In the genomic region with DNA sequence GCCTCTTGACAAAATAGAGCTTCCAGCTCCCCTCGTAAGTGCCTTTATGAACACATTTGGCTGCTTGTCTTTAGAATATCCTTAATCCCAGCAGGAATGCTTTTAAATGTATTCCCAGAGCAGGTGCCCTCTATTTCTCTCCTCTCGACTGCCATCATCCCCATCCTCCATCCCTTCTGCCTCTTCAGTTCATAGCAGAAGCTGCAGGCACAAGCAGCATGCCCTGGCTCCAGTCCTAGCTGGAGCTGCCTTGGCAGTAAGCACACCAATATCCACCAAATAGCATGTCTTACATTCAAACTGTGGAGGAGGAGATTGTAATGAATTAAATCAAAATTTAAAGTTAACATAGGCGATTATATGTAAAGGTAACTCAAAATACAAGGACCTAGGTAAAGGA, we compare ENCODE assay signal across 14 cellular contexts.
DNase-seq lines count a peak whose midpoint lies in the region; ATAC-seq lines count a peak whose summit lies in the region.
"Had no signal": no experiment of that assay in that cellular context is flagged by ENCODE, and none has a peak within 500 bp of the region (broad histone marks: within the 10 kb centered on the region; RNA-seq: fewer than 3 reads in every experiment).

No MANE protein-coding gene starts in this region.

- H2AFZ ChIP-seq in ACC112 (ENCODE audit: low read length, unreplicated experiment): peak overlapping the region; percentile 7

- H3K9me3 Mint-ChIP-seq in activated CD4-positive, alpha-beta T cell treated with anti-CD3 and anti-CD28 coated beads, Interleukin-2, amount 10 ng/mL, durations not matched to agents 7 days and 5 days: peaks cover 2% of the 10 kb centered on the region

- H3K4me3 ChIP-seq in ACC112 (ENCODE audit: low read depth, low read length): no peak overlapping the region
- H3K4me3 ChIP-seq in HAP-1: no peak overlapping the region
- H3K4me3 ChIP-seq: MG63 had no signal

- CTCF ChIA-PET in activated CD4-positive, alpha-beta T cell treated with anti-CD3 and anti-CD28 coated beads, Interleukin-2, amount 10 ng/mL, durations not matched to agents 7 days and 5 days (lab: Charles Lee): no interaction called here

- no peaks in the 10 kb centered on the region for H3K4me1 ChIP-seq in ACC112 (ENCODE audit: control insufficient read depth, insufficient read depth, low read length, unreplicated experiment)
- H3K4me1 ChIP-seq in HAP-1: peaks cover 4% of the 10 kb centered on the region

- H3K27me3 ChIP-seq in ACC112 (ENCODE audit: insufficient read depth, low read length): no peaks in the 10 kb centered on the region
- no peaks in the 10 kb centered on the region for H3K27me3 ChIP-seq in HAP-1 (ENCODE audit: low read depth)
- H3K27me3 ChIP-seq: MG63 had no signal

- no peaks in the 10 kb centered on the region; the same call in 1 of the 2 replicates for H3K9me3 ChIP-seq in HAP-1
- H3K9me3 ChIP-seq: MG63 had no signal

- no peak overlapping the region for H3K27ac Mint-ChIP-seq in activated CD4-positive, alpha-beta T cell treated with anti-CD3 and anti-CD28 coated beads, Interleukin-2, amount 10 ng/mL, durations not matched to agents 7 days and 5 days

- DNase-seq in NCI-H1092 (lab: John Stamatoyannopoulos, UW) (peak; percentile 17), NCI-H2227 (lab: John Stamatoyannopoulos, UW; ENCODE audit: unreplicated experiment) (peak; percentile 86), cerebellar cortex (ENCODE audit: low spot score) (peak; percentile 91), HAP-1 (ENCODE audit: low spot score in 2 of 2) (no peak), hippocampal formation (lab: John Stamatoyannopoulos, UW) (no peak)
- DNase-seq in activated CD4-positive, alpha-beta T cell treated with anti-CD3 and anti-CD28 coated beads, Interleukin-2, amount 10 ng/mL, durations not matched to agents 7 days and 5 days: no peak
- DNase-seq: Karpas-422, MG63, NCI-H1417 treated with DMSO at 0.1 percent for 48 hours, NCI-H2081 treated with DMSO at 0.1 percent for 48 hours had no signal

- H3K27ac ChIP-seq in ACC112 (ENCODE audit: low read depth, low read length): no peak overlapping the region
- H3K27ac ChIP-seq: C4-2B had no signal

- no peaks in the 10 kb centered on the region for H3K36me3 ChIP-seq in ACC112 (ENCODE audit: insufficient read depth, low read length)
- no peaks in the 10 kb centered on the region for H3K36me3 ChIP-seq in HAP-1 (replicated peaks)
- H3K36me3 ChIP-seq: MG63 had no signal

- in situ Hi-C loops in HAP-1 (cut with MboI; ENCODE audit: low sequenced_read_pairs): no loop called here

- no peaks in the 10 kb centered on the region for H3K27me3 Mint-ChIP-seq in activated CD4-positive, alpha-beta T cell treated with anti-CD3 and anti-CD28 coated beads, Interleukin-2, amount 10 ng/mL, durations not matched to agents 7 days and 5 days

- ATAC-seq in GM19328 (IDR thresholded peaks at IDR 0.05; ENCODE audit: unreplicated experiment): no peak
- ATAC-seq: Panc1 had no signal

- H3K36me3 Mint-ChIP-seq in activated CD4-positive, alpha-beta T cell treated with anti-CD3 and anti-CD28 coated beads, Interleukin-2, amount 10 ng/mL, durations not matched to agents 7 days and 5 days (ENCODE audit: low read depth): no peaks in the 10 kb centered on the region

- H3K4me3 Mint-ChIP-seq in activated CD4-positive, alpha-beta T cell treated with anti-CD3 and anti-CD28 coated beads, Interleukin-2, amount 10 ng/mL, durations not matched to agents 7 days and 5 days: no peak overlapping the region

- POLR2A ChIA-PET in activated CD4-positive, alpha-beta T cell treated with anti-CD3 and anti-CD28 coated beads, Interleukin-2, amount 10 ng/mL, durations not matched to agents 7 days and 5 days (lab: Charles Lee): no interaction called here

- H3K79me2 ChIP-seq in ACC112 (ENCODE audit: control insufficient read depth, insufficient read depth, low read length, unreplicated experiment): no peaks in the 10 kb centered on the region

- H3K4me1 Mint-ChIP-seq in activated CD4-positive, alpha-beta T cell treated with anti-CD3 and anti-CD28 coated beads, Interleukin-2, amount 10 ng/mL, durations not matched to agents 7 days and 5 days: no peaks in the 10 kb centered on the region

Comparison
In these comparisons a context has a peak if more than half of its experiments do, and no peak if none do; other contexts are left out.
1. DNase-seq: peak in NCI-H1092 (single experiment), NCI-H2227 (single experiment) and cerebellar cortex (single experiment); none in HAP-1 (0 of 2), hippocampal formation (0 of 2) and activated CD4-positive, alpha-beta T cell treated with anti-CD3 and anti-CD28 coated beads, Interleukin-2, amount 10 ng/mL, durations not matched to agents 7 days and 5 days (single experiment).